ENCODE assay signal across 9 cellular contexts in genomic region chr1:24535021-24535424, GRCh38. TPM values are rescaled to one million over a fixed set of nuclear protein-coding genes. Genes with fewer than 3 reads are reported as not detected.
DNase-seq lines count a peak whose midpoint lies in the region; ATAC-seq and TF ChIP-seq lines count a peak whose summit lies in the region.
"Had no signal": no experiment of that assay in that cellular context is flagged by ENCODE, and none has a peak within 500 bp of the region (broad histone marks: within the 10 kb centered on the region; RNA-seq: fewer than 3 reads in every experiment).

No MANE protein-coding gene starts in this region.

- peak overlapping the region; percentile 73 for H2AFZ ChIP-seq in MM.1S (ENCODE audit: low read length)

- ATAC-seq in naive thymus-derived CD8-positive, alpha-beta T cell, result peak; percentile 68 to 83
- no peak for ATAC-seq in GM21786 (IDR thresholded peaks at IDR 0.05; ENCODE audit: unreplicated experiment)

- POLR2A ChIA-PET in naive thymus-derived CD8-positive, alpha-beta T cell (lab: Charles Lee), result interaction anchor here (0.6 to 5.2 kb wide), 9 partner anchors 13 to 122 kb away, joined by 3 to 47 read pairs (median 4); partner anchors contain the start of genes NIPAL3, RCAN3 and STPG1

- peak overlapping the region; percentile 57; the same call in 1 of the 2 replicates for H3K9ac ChIP-seq in MM.1S (ENCODE audit: low read length)

- peaks cover 28 to 78% (median 61%) of the 10 kb centered on the region in 4 donors for H3K4me1 Mint-ChIP-seq in naive thymus-derived CD8-positive, alpha-beta T cell

- no peaks in the 10 kb centered on the region for H3K27me3 ChIP-seq in MM.1S (replicated peaks; ENCODE audit: insufficient read depth, low read length)
- H3K27me3 ChIP-seq: neutrophil had no signal

- H3K36me3 Mint-ChIP-seq in naive thymus-derived CD8-positive, alpha-beta T cell, result peaks cover 12 to 79% (median 30%) of the 10 kb centered on the region in 3 donors

- H3K36me3 ChIP-seq in MM.1S (replicated peaks; ENCODE audit: insufficient read depth, low read length), result no peaks in the 10 kb centered on the region
- H3K36me3 ChIP-seq: neutrophil had no signal

- peak overlapping the region; percentile 78 to 90 (median 84) for H3K4me3 Mint-ChIP-seq in naive thymus-derived CD8-positive, alpha-beta T cell

- H3K4me1 ChIP-seq in MM.1S (ENCODE audit: low read length), result no peaks in the 10 kb centered on the region; the same call in 1 of the 2 replicates

- H3K9me3 Mint-ChIP-seq in naive thymus-derived CD8-positive, alpha-beta T cell, result no peaks in the 10 kb centered on the region

- H4K20me1 ChIP-seq in MM.1S (ENCODE audit: insufficient read depth, low read length), result no peaks in the 10 kb centered on the region

- H3K79me2 ChIP-seq in MM.1S (ENCODE audit: low read length), result no peaks in the 10 kb centered on the region

- H3F3A ChIP-seq in MM.1S (ENCODE audit: insufficient read depth, low read length), result peaks cover 6% of the 10 kb centered on the region; the same call in 1 of the 2 replicates

- H3K4me3 ChIP-seq in MM.1S (ENCODE audit: low read length), result peak overlapping the region; percentile 65

- no peaks in the 10 kb centered on the region for H3K9me2 ChIP-seq in MM.1S (replicated peaks; ENCODE audit: insufficient read depth, low read length)

- 0 out of 2 replicates have a peak, but pooled peaks have one; percentile 9 for TF ChIP-seq CTCF in MM.1S (IDR thresholded peaks at IDR 0.05; ENCODE audit: low read length)

- H3K27ac ChIP-seq in MM.1S (ENCODE audit: low read length), result peak overlapping the region; percentile 47; the same call in 1 of the 2 replicates
- H3K27ac ChIP-seq: neutrophil had no signal

- peak overlapping the region; percentile 67 for H3K4me2 ChIP-seq in MM.1S (ENCODE audit: low read depth, low read length)

- no peaks in the 10 kb centered on the region for H3K9me3 ChIP-seq in MM.1S (replicated peaks; ENCODE audit: insufficient read depth, low read length)
- H3K9me3 ChIP-seq: neutrophil had no signal

- no peaks in the 10 kb centered on the region for H3K27me3 Mint-ChIP-seq in naive thymus-derived CD8-positive, alpha-beta T cell

- H3K27ac Mint-ChIP-seq in naive thymus-derived CD8-positive, alpha-beta T cell, result peak overlapping the region; percentile 98 to 100 (median 99)

- DNase-seq in CD1c-positive myeloid dendritic cell (ENCODE audit: extremely low spot score) (peak; percentile 51), MM.1S (peak; percentile 88), activated T-cell treated with anti-CD3 and anti-CD28 coated beads for 48 hours (ENCODE audit: low read depth) (peak; percentile 69), NCI-H446 (lab: John Stamatoyannopoulos, UW) (no peak), ecto neural progenitor cell (ENCODE audit: low spot score) (no peak), RKO (ENCODE audit: low spot score) (no peak)
- peak; percentile 54 to 86 (median 77) for DNase-seq in naive thymus-derived CD8-positive, alpha-beta T cell

RNA-seq across cellular contexts. Expression of gene NCMAP, which starts 20.9 kb away (rescaled TPM):
- total RNA-seq in naive thymus-derived CD8-positive, alpha-beta T cell, result under 1 TPM in 1 of 2 experiments, not detected in 1; 0.21 TPM
- polyA plus RNA-seq in naive thymus-derived CD8-positive, alpha-beta T cell, result under 1 TPM in 2 of 3 donors, not detected in 1; 0.03 to 0.09 TPM

RNA-seq across cellular contexts. Expression of gene RCAN3, which starts 32.4 kb away (rescaled TPM):
- total RNA-seq in naive thymus-derived CD8-positive, alpha-beta T cell, result 100 to 1,000 TPM; 212 to 217 TPM
- 100 to 1,000 TPM; 103 to 152 (median 150) TPM for polyA plus RNA-seq in naive thymus-derived CD8-positive, alpha-beta T cell

Comparison
In these comparisons a context has a peak if more than half of its experiments do, and no peak if none do; other contexts are left out.
1. DNase-seq: peak in CD1c-positive myeloid dendritic cell (single experiment), MM.1S (single experiment), activated T-cell treated with anti-CD3 and anti-CD28 coated beads for 48 hours (single experiment) and naive thymus-derived CD8-positive, alpha-beta T cell (10 of 10); none in NCI-H446 (0 of 2), ecto neural progenitor cell (single experiment) and RKO (single experiment).